In the genomic region with DNA sequence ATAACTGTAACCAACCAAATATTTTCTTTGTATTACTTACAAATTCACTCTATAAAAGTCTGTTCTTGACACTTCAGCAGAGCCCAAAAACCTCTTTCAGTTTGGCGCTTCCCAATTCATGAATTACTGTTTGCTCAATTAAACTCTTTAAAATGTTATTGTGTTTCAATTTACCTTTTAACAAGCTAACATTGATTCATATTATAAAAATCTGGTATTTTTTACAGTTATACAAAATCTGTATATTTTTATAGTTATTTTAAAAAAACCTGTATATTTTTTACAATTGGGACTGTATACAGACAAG, we compare ENCODE assay signal across 34 cellular contexts.
"Had no signal": no experiment of that assay in that cellular context is flagged by ENCODE, and none has a peak within 500 bp of the region (broad histone marks: within the 10 kb centered on the region; RNA-seq: fewer than 3 reads in every experiment).

No MANE protein-coding gene starts in this region.

- H3K27me3 ChIP-seq: adrenal gland, body of pancreas, brain microvascular endothelial cell, breast epithelium had no signal

- H3K36me3 Mint-ChIP-seq: activated CD8-positive, alpha-beta memory T cell treated with anti-CD3 and anti-CD28 coated beads, Interleukin-2, amount 10 ng/mL, durations not matched to agents 7 days and 5 days; activated naive CD4-positive, alpha-beta T cell treated with anti-CD3 and anti-CD28 coated beads, Interleukin-2, amount 50 U/mL, for 72 hours; activated naive CD8-positive, alpha-beta T cell treated with anti-CD3 and anti-CD28 coated beads for 36 hours had no signal

- H3K4me3 ChIP-seq: adrenal gland, body of pancreas, breast epithelium had no signal

- DNase-seq: activated B cell treated with CpG ODN at 0.5 μM for 24 hours; activated CD4-positive, alpha-beta memory T cell treated with anti-CD3 and anti-CD28 coated beads, Interleukin-2, amount 10 ng/mL, durations not matched to agents 7 days and 5 days; activated CD4-positive, alpha-beta T cell treated with anti-CD3 and anti-CD28 coated beads for 36 hours; activated CD4-positive, alpha-beta T cell treated with anti-CD3 and anti-CD28 coated beads for 48 hours; activated CD4-positive, alpha-beta T cell treated with anti-CD3 and anti-CD28 coated beads, Interleukin-2, amount 50 U/mL, for 48 hours; activated CD4-positive, CD25-positive, alpha-beta regulatory T cell treated with anti-CD3 and anti-CD28 coated beads, Interleukin-2, amount 50 U/mL, for 72 hours; activated CD8-positive, alpha-beta memory T cell treated with anti-CD3 and anti-CD28 coated beads for 24 hours; activated CD8-positive, alpha-beta memory T cell treated with anti-CD3 and anti-CD28 coated beads, Interleukin-2, amount 10 ng/mL, durations not matched to agents 7 days and 5 days; activated CD8-positive, alpha-beta memory T cell treated with anti-CD3 and anti-CD28 coated beads, Interleukin-2, amount 50 U/mL, for 48 hours; activated CD8-positive, alpha-beta T cell treated with anti-CD3 and anti-CD28 coated beads, Interleukin-2, amount 10 ng/mL, durations not matched to agents 7 days and 5 days; activated effector memory CD4-positive, alpha-beta T cell treated with anti-CD3 and anti-CD28 coated beads, Interleukin-2, amount 50 U/mL, for 16 hours; activated gamma-delta T cell treated with Interleukin-2 at 50 U/mL for 16 hours; activated naive CD4-positive, alpha-beta T cell; activated naive CD4-positive, alpha-beta T cell treated with anti-CD3 and anti-CD28 coated beads for 36 hours; activated naive CD4-positive, alpha-beta T cell treated with anti-CD3 and anti-CD28 coated beads, Interleukin-2, amount 50 U/mL, for 16 hours; activated naive CD8-positive, alpha-beta T cell treated with anti-CD3 and anti-CD28 coated beads for 36 hours; activated T-cell treated with anti-CD3 and anti-CD28 coated beads, Interleukin-2, amount 50 U/mL, for 4 hours; activated T-cell treated with anti-CD3 and anti-CD28 coated beads, Interleukin-2, amount 50 U/mL, for 72 hours; adrenal gland; amniotic stem cell; aorta; body of pancreas; brain microvascular endothelial cell; central memory CD4-positive, alpha-beta T cell; T-helper 1 cell; T-helper 2 cell; T-helper 9 cell had no signal

- H3K27me3 Mint-ChIP-seq: activated CD4-positive, alpha-beta T cell treated with anti-CD3 and anti-CD28 coated beads for 36 hours; activated naive CD8-positive, alpha-beta T cell treated with anti-CD3 and anti-CD28 coated beads for 36 hours; activated T-helper 17 cell treated with anti-CD3 and anti-CD28 coated beads, Interleukin-2, amount 50 U/mL, for 72 hours had no signal

- H3K9me3 Mint-ChIP-seq: activated B cell treated with CpG ODN at 0.5 μM for 24 hours; activated CD4-positive, alpha-beta memory T cell treated with anti-CD3 and anti-CD28 coated beads, Interleukin-2, amount 10 ng/mL, durations not matched to agents 7 days and 5 days; activated naive CD4-positive, alpha-beta T cell treated with anti-CD3 and anti-CD28 coated beads for 36 hours; activated naive CD4-positive, alpha-beta T cell treated with anti-CD3 and anti-CD28 coated beads, Interleukin-2, amount 50 U/mL, for 72 hours; activated naive CD8-positive, alpha-beta T cell treated with anti-CD3 and anti-CD28 coated beads for 36 hours; activated T-cell treated with anti-CD3 and anti-CD28 coated beads, Interleukin-2, amount 50 U/mL, for 4 hours; activated T-cell treated with anti-CD3 and anti-CD28 coated beads, Interleukin-2, amount 50 U/mL, for 72 hours; activated T-helper 1 cell treated with anti-CD3 and anti-CD28 coated beads, Interleukin-12 subunit alpha, Interleukin-12 subunit beta, Interleukin-2, Interleukin-4 antibody, amounts not matched to agents 30 ng/mL and 10 ng/mL and 1 ng/mL, durations not matched to agents 14 hours and 24 hours and 36 hours; activated T-helper 17 cell treated with anti-CD3 and anti-CD28 coated beads, Interleukin-2, amount 50 U/mL, for 72 hours; T-helper 1 cell treated with Interleukin-12 subunit alpha and Interleukin-12 subunit beta and Interleukin-4 antibody, amounts not matched to agents 30 μg/mL and 1 μg/mL, for 36 hours; T-helper 2 cell treated with Interferon-gamma antibody and Interleukin-4, amounts not matched to agents 5 μg/mL and 100 μg/mL, for 36 hours had no signal

- ATAC-seq: activated CD4-positive, alpha-beta T cell treated with anti-CD3 and anti-CD28 coated beads for 36 hours; activated CD8-positive, alpha-beta memory T cell treated with anti-CD3 and anti-CD28 coated beads, Interleukin-2, amount 10 ng/mL, durations not matched to agents 7 days and 5 days; activated CD8-positive, alpha-beta T cell treated with anti-CD3 and anti-CD28 coated beads, Interleukin-2, amount 10 ng/mL, durations not matched to agents 7 days and 5 days; activated naive CD4-positive, alpha-beta T cell treated with anti-CD3 and anti-CD28 coated beads, Interleukin-2, amount 50 U/mL, for 72 hours; activated T-cell treated with anti-CD3 and anti-CD28 coated beads, Interleukin-2, amount 50 U/mL, for 4 hours; activated T-cell treated with anti-CD3 and anti-CD28 coated beads, Interleukin-2, amount 50 U/mL, for 72 hours; activated T-helper 17 cell treated with anti-CD3 and anti-CD28 coated beads, Interleukin-2, amount 50 U/mL, for 72 hours; body of pancreas had no signal

- H3K4me1 ChIP-seq: body of pancreas, breast epithelium had no signal

- H3K36me3 ChIP-seq: adrenal gland, brain microvascular endothelial cell, breast epithelium had no signal

- H3K4me1 Mint-ChIP-seq: activated CD4-positive, alpha-beta memory T cell treated with anti-CD3 and anti-CD28 coated beads, Interleukin-2, amount 10 ng/mL, durations not matched to agents 7 days and 5 days; activated CD4-positive, alpha-beta T cell treated with anti-CD3 and anti-CD28 coated beads for 36 hours; activated CD8-positive, alpha-beta memory T cell treated with anti-CD3 and anti-CD28 coated beads, Interleukin-2, amount 10 ng/mL, durations not matched to agents 7 days and 5 days; activated naive CD8-positive, alpha-beta T cell treated with anti-CD3 and anti-CD28 coated beads for 36 hours; activated T-helper 17 cell treated with anti-CD3 and anti-CD28 coated beads, Interleukin-2, amount 50 U/mL, for 72 hours had no signal

- H3K4me3 Mint-ChIP-seq: activated B cell treated with CpG ODN at 0.5 μM for 24 hours; activated CD4-positive, alpha-beta memory T cell treated with anti-CD3 and anti-CD28 coated beads, Interleukin-2, amount 10 ng/mL, durations not matched to agents 7 days and 5 days; activated CD4-positive, alpha-beta T cell treated with anti-CD3 and anti-CD28 coated beads for 36 hours; activated CD8-positive, alpha-beta memory T cell treated with anti-CD3 and anti-CD28 coated beads, Interleukin-2, amount 10 ng/mL, durations not matched to agents 7 days and 5 days; activated CD8-positive, alpha-beta T cell treated with anti-CD3 and anti-CD28 coated beads, Interleukin-2, amount 10 ng/mL, durations not matched to agents 7 days and 5 days; activated naive CD4-positive, alpha-beta T cell treated with anti-CD3 and anti-CD28 coated beads for 36 hours; activated naive CD8-positive, alpha-beta T cell treated with anti-CD3 and anti-CD28 coated beads for 36 hours; activated T-cell treated with anti-CD3 and anti-CD28 coated beads, Interleukin-2, amount 50 U/mL, for 4 hours; activated T-cell treated with anti-CD3 and anti-CD28 coated beads, Interleukin-2, amount 50 U/mL, for 72 hours; activated T-helper 1 cell treated with anti-CD3 and anti-CD28 coated beads, Interleukin-12 subunit alpha, Interleukin-12 subunit beta, Interleukin-2, Interleukin-4 antibody, amounts not matched to agents 30 ng/mL and 10 ng/mL and 1 ng/mL, durations not matched to agents 14 hours and 24 hours and 36 hours; activated T-helper 17 cell treated with anti-CD3 and anti-CD28 coated beads, Interleukin-2, amount 50 U/mL, for 72 hours; T-helper 1 cell treated with Interleukin-12 subunit alpha and Interleukin-12 subunit beta and Interleukin-4 antibody, amounts not matched to agents 30 μg/mL and 1 μg/mL, for 36 hours; T-helper 2 cell treated with Interferon-gamma antibody and Interleukin-4, amounts not matched to agents 5 μg/mL and 100 μg/mL, for 36 hours had no signal

- H3K27ac Mint-ChIP-seq: activated CD4-positive, alpha-beta memory T cell treated with anti-CD3 and anti-CD28 coated beads, Interleukin-2, amount 10 ng/mL, durations not matched to agents 7 days and 5 days; activated CD4-positive, alpha-beta T cell treated with anti-CD3 and anti-CD28 coated beads for 36 hours; activated CD8-positive, alpha-beta memory T cell treated with anti-CD3 and anti-CD28 coated beads, Interleukin-2, amount 10 ng/mL, durations not matched to agents 7 days and 5 days; activated CD8-positive, alpha-beta T cell treated with anti-CD3 and anti-CD28 coated beads, Interleukin-2, amount 10 ng/mL, durations not matched to agents 7 days and 5 days; activated naive CD4-positive, alpha-beta T cell treated with anti-CD3 and anti-CD28 coated beads for 36 hours; activated naive CD4-positive, alpha-beta T cell treated with anti-CD3 and anti-CD28 coated beads, Interleukin-2, amount 50 U/mL, for 72 hours; activated naive CD8-positive, alpha-beta T cell treated with anti-CD3 and anti-CD28 coated beads for 36 hours; activated T-cell treated with anti-CD3 and anti-CD28 coated beads, Interleukin-2, amount 50 U/mL, for 72 hours; activated T-helper 1 cell treated with anti-CD3 and anti-CD28 coated beads, Interleukin-12 subunit alpha, Interleukin-12 subunit beta, Interleukin-2, Interleukin-4 antibody, amounts not matched to agents 30 ng/mL and 10 ng/mL and 1 ng/mL, durations not matched to agents 14 hours and 24 hours and 36 hours; activated T-helper 17 cell treated with anti-CD3 and anti-CD28 coated beads, Interleukin-2, amount 50 U/mL, for 72 hours; T-helper 1 cell treated with Interleukin-12 subunit alpha and Interleukin-12 subunit beta and Interleukin-4 antibody, amounts not matched to agents 30 μg/mL and 1 μg/mL, for 36 hours; T-helper 2 cell treated with Interferon-gamma antibody and Interleukin-4, amounts not matched to agents 5 μg/mL and 100 μg/mL, for 36 hours had no signal

- H3K27ac ChIP-seq: adrenal gland, body of pancreas, brain microvascular endothelial cell, breast epithelium, VCaP had no signal
